In genomic region chr20:3909952-3910366, GRCh38 we compare ENCODE assay signal across 1 cellular context.
A peak's percentile ranks its signal among the peaks of the same experiment; 100 is the strongest.
TF ChIP-seq lines count a peak whose summit lies in the region.

No MANE protein-coding gene starts in this region.

TF ChIP-seq in K562, 482 proteins besides CTCF, POLR2A, EP300 and RAD21 (continues in another document):
- TF ChIP-seq FOXM1 (IDR thresholded peaks at IDR 0.05; ENCODE audit: low read depth) (peak; percentile 85), FOXM1 (CRISPR knock-in tag; IDR thresholded peaks at IDR 0.05; ENCODE audit: low read depth) (no peak), FOSL1 (tag; conservative IDR thresholded peaks at IDR 0.05) (peak; percentile 51), ZNF384 (IDR thresholded peaks at IDR 0.05; ENCODE audit: low read depth, low read length) (peak; percentile 96), EZH2 (IDR thresholded peaks at IDR 0.05; ENCODE audit: borderline replicate concordance, low read depth, low read length) (no peak; the same call in 1 of the 2 replicates), NFIC (IDR thresholded peaks at IDR 0.05) (peak; percentile 90), ZNF778 (CRISPR knock-in tag; IDR thresholded peaks at IDR 0.05) (no peak), ZC3H8 (IDR thresholded peaks at IDR 0.05) (no peak), ID3 (CRISPR knock-in tag; IDR thresholded peaks at IDR 0.05) (no peak), ID3 (tag; IDR thresholded peaks at IDR 0.05) (peak; percentile 78), ZNF311 (CRISPR knock-in tag; IDR thresholded peaks at IDR 0.05) (no peak), TARDBP (IDR thresholded peaks at IDR 0.05) (no peak), POLR2AphosphoS5 (IDR thresholded peaks at IDR 0.05; ENCODE audit: control insufficient read depth, insufficient read depth, low read depth, low read length) (peak; percentile 96), HOMEZ (CRISPR knock-in tag; IDR thresholded peaks at IDR 0.05) (no peak), ZNF239 (CRISPR knock-in tag; IDR thresholded peaks at IDR 0.05) (no peak), NFE2 (IDR thresholded peaks at IDR 0.05; ENCODE audit: low read depth) (peak; percentile 29; the same call in 1 of the 2 replicates), HMGN3 (IDR thresholded peaks at IDR 0.05; ENCODE audit: borderline replicate concordance, extremely low read depth, insufficient read length, low read depth, low read length) (no peak), ADNP (tag; IDR thresholded peaks at IDR 0.05) (peak; percentile 66; the same call in 1 of the 2 replicates), PML (IDR thresholded peaks at IDR 0.05; ENCODE audit: low read length) (peak; percentile 93), HMBOX1 (IDR thresholded peaks at IDR 0.05) (peak; percentile 79), PYGO2 (tag; IDR thresholded peaks at IDR 0.05) (peak; percentile 64; the same call in 1 of the 2 replicates), SNAPC5 (CRISPR knock-in tag; IDR thresholded peaks at IDR 0.05) (no peak), POLR3A (IDR thresholded peaks at IDR 0.05; ENCODE audit: borderline replicate concordance, extremely low read depth, insufficient read depth, insufficient read length) (no peak), STAG1 (CRISPR knock-in tag; IDR thresholded peaks at IDR 0.05; ENCODE audit: borderline replicate concordance) (no peak), E2F5 (CRISPR knock-in tag; IDR thresholded peaks at IDR 0.05) (no peak), NBN (IDR thresholded peaks at IDR 0.05; ENCODE audit: low read depth) (no peak), LCOR (CRISPR knock-in tag; IDR thresholded peaks at IDR 0.05) (peak; percentile 91; the same call in 1 of the 2 replicates), NCOA4 (IDR thresholded peaks at IDR 0.05; ENCODE audit: partially characterized antibody) (peak; percentile 80), MAX (CRISPR knock-in tag; IDR thresholded peaks at IDR 0.05) (peak; percentile 46; the same call in 1 of the 2 replicates), TCF15 (CRISPR knock-in tag; IDR thresholded peaks at IDR 0.05) (no peak), SMC3 (conservative IDR thresholded peaks at IDR 0.05; ENCODE audit: insufficient read depth, low read depth, low read length) (no peak), ZBTB43 (CRISPR knock-in tag; IDR thresholded peaks at IDR 0.05) (no peak), ZBTB9 (CRISPR knock-in tag; IDR thresholded peaks at IDR 0.05) (no peak), MYC (IDR thresholded peaks at IDR 0.05; ENCODE audit: low read depth, low read length) (no peak), MYC (CRISPR knock-in tag; IDR thresholded peaks at IDR 0.05; ENCODE audit: borderline replicate concordance, low read depth) (no peak), SMAD4 (CRISPR knock-in tag; conservative IDR thresholded peaks at IDR 0.05) (0 out of 2 replicates have a peak, but pooled peaks have one; percentile 50), LEF1 (IDR thresholded peaks at IDR 0.05) (peak; percentile 48; the same call in 1 of the 2 replicates), NFRKB (IDR thresholded peaks at IDR 0.05; ENCODE audit: low read depth) (no peak), NR2C2 (CRISPR knock-in tag; IDR thresholded peaks at IDR 0.05) (no peak), NR2C2 (tag; IDR thresholded peaks at IDR 0.05) (no peak), FOXK2 (conservative IDR thresholded peaks at IDR 0.05 in 1 of 2, IDR thresholded peaks at IDR 0.05 in 1 of 2; ENCODE audit: low read depth in 2 of 2) (peak; percentile 65 to 68; a peak in 3 of 4 replicates), ZNF766 (CRISPR knock-in tag; conservative IDR thresholded peaks at IDR 0.05) (peak; percentile 81; the same call in 1 of the 2 replicates), MLLT1 (IDR thresholded peaks at IDR 0.05) (peak; percentile 52 to 97; a peak in 2 of 4 replicates), THAP7 (CRISPR knock-in tag; IDR thresholded peaks at IDR 0.05) (no peak), PRPF4 (IDR thresholded peaks at IDR 0.05; ENCODE audit: insufficient read depth, low read depth, low read length, poor library complexity, severe bottlenecking) (no peak), ETV6 (IDR thresholded peaks at IDR 0.05; ENCODE audit: borderline replicate concordance in 1 of 2, low read depth in 2 of 2, low read length in 1 of 2) (no peak), ETV6 (CRISPR knock-in tag; IDR thresholded peaks at IDR 0.05; ENCODE audit: borderline replicate concordance) (no peak), CEBPZ (IDR thresholded peaks at IDR 0.05; ENCODE audit: borderline replicate concordance, low read depth, low read length) (no peak), ELK3 (CRISPR knock-in tag; IDR thresholded peaks at IDR 0.05) (no peak), CXXC5 (CRISPR knock-in tag; IDR thresholded peaks at IDR 0.05) (peak; percentile 44; the same call in 1 of the 2 replicates), ZNF316 (IDR thresholded peaks at IDR 0.05) (peak; percentile 33; the same call in 1 of the 2 replicates), ZNF583 (CRISPR knock-in tag; IDR thresholded peaks at IDR 0.05) (no peak), JUNB (CRISPR knock-in tag; conservative IDR thresholded peaks at IDR 0.05) (no peak), ZNF644 (tag; IDR thresholded peaks at IDR 0.05; ENCODE audit: low read depth) (peak; percentile 74), HDAC2 (IDR thresholded peaks at IDR 0.05) (peak; percentile 87), HDAC3 (IDR thresholded peaks at IDR 0.05; ENCODE audit: borderline replicate concordance, partially characterized antibody) (peak; percentile 66), NCOA6 (IDR thresholded peaks at IDR 0.05) (no peak), CC2D1A (IDR thresholded peaks at IDR 0.05) (peak; percentile 92; the same call in 1 of the 2 replicates), PPARD (CRISPR knock-in tag; IDR thresholded peaks at IDR 0.05) (no peak), TAF15 (IDR thresholded peaks at IDR 0.05; ENCODE audit: low read depth, low read length) (no peak)
